In genomic region chr2:144241801-144242200, GRCh38 we compare ENCODE assay signal across 18 cellular contexts.
DNase-seq lines count a peak whose midpoint lies in the region; ATAC-seq, FAIRE-seq and TF ChIP-seq lines count a peak whose summit lies in the region.
"Had no signal": no experiment of that assay in that cellular context is flagged by ENCODE, and none has a peak within 500 bp of the region (broad histone marks: within the 10 kb centered on the region; RNA-seq: fewer than 3 reads in every experiment).

No MANE protein-coding gene starts in this region.

- H3K27ac Mint-ChIP-seq in activated naive CD8-positive, alpha-beta T cell, result peak overlapping the region; percentile 87
- H3K27ac Mint-ChIP-seq in activated naive CD8-positive, alpha-beta T cell treated with anti-CD3 and anti-CD28 coated beads for 36 hours, result no peak overlapping the region
- H3K27ac Mint-ChIP-seq: CD4-positive, alpha-beta T cell; nephron progenitor cell had no signal

- no peaks in the 10 kb centered on the region; the same call in 1 of the 2 replicates for H3K23me2 ChIP-seq in H1 (ENCODE audit: low read depth, low read length)

- no peak for FAIRE-seq in H1 (lab: Jason Lieb, UNC)
- FAIRE-seq: small intestine, urothelium cell line had no signal

- H2BK120ac ChIP-seq in H1 (replicated peaks; ENCODE audit: low read depth, low read length), result no peak overlapping the region

- H3K9me2 ChIP-seq in SU-DHL-6 (replicated peaks; ENCODE audit: insufficient read depth, low read length), result no peaks in the 10 kb centered on the region

- H3K27ac ChIP-seq in SU-DHL-6 (ENCODE audit: low read depth, low read length) (peak overlapping the region; percentile 98), H1 (ENCODE audit: low read depth, low read length) (no peak overlapping the region)

- no peak overlapping the region for H3K4me3 Mint-ChIP-seq in activated naive CD8-positive, alpha-beta T cell
- H3K4me3 Mint-ChIP-seq in activated naive CD8-positive, alpha-beta T cell treated with anti-CD3 and anti-CD28 coated beads for 36 hours, result no peak overlapping the region
- H3K4me3 Mint-ChIP-seq: CD4-positive, alpha-beta T cell; nephron progenitor cell had no signal

- POLR2A ChIA-PET in H1 (lab: Charles Lee; ENCODE audit: partially characterized antibody), result interaction anchor here (0.5 kb wide), 1 partner anchor 243 kb away, joined by 3 read pairs; no protein-coding TSS in a partner anchor

- H2BK20ac ChIP-seq in H1 (ENCODE audit: low read length), result no peak overlapping the region

- H2BK5ac ChIP-seq in H1 (ENCODE audit: low read depth, low read length), result no peak overlapping the region

- no peak for TF ChIP-seq RAD21 in H1 (IDR thresholded peaks at IDR 0.05 in 1 of 2, conservative IDR thresholded peaks at IDR 0.05 in 1 of 2; ENCODE audit: low read depth in 2 of 2, low read length in 2 of 2)

- H3K4me2 ChIP-seq in SU-DHL-6 (ENCODE audit: low read depth, low read length, poor library complexity, severe bottlenecking) (peak overlapping the region; percentile 93), H1 (ENCODE audit: insufficient read depth in 1 of 2, low read depth in 2 of 2, low read length in 2 of 2) (no peak overlapping the region)

- H4K20me1 ChIP-seq in SU-DHL-6 (ENCODE audit: low read depth, low read length), result no peaks in the 10 kb centered on the region
- H4K20me1 ChIP-seq in H1 (replicated peaks in 1 of 2; ENCODE audit: control insufficient read depth in 1 of 2, insufficient read depth in 2 of 2, low read length in 2 of 2), result no peaks in the 10 kb centered on the region

- peaks cover 42% of the 10 kb centered on the region for H3K4me1 Mint-ChIP-seq in activated naive CD8-positive, alpha-beta T cell (ENCODE audit: low read depth)
- H3K4me1 Mint-ChIP-seq in activated naive CD8-positive, alpha-beta T cell treated with anti-CD3 and anti-CD28 coated beads for 36 hours, result peaks cover 30% of the 10 kb centered on the region

- H2AK5ac ChIP-seq in H1 (ENCODE audit: low read depth, low read length), result no peak overlapping the region

- TF ChIP-seq CTCF in SU-DHL-6 (IDR thresholded peaks at IDR 0.05; ENCODE audit: insufficient read depth, low read length, poor library complexity, severe bottlenecking) (no peak), H1 (IDR thresholded peaks at IDR 0.05; ENCODE audit: control extremely low read depth in 1 of 3, insufficient read depth in 1 of 3, low read depth in 1 of 3, low read length in 3 of 3) (no peak)

- peak overlapping the region; percentile 57 for H3K9ac ChIP-seq in SU-DHL-6 (ENCODE audit: low read length)
- no peak overlapping the region for H3K9ac ChIP-seq in H1 (replicated peaks in 1 of 4; ENCODE audit: extremely low read depth in 1 of 4, low read depth in 3 of 4, low read length in 3 of 4)

- H3K14ac ChIP-seq in H1 (ENCODE audit: insufficient read length), result no peak overlapping the region

- H3K18ac ChIP-seq in H1 (ENCODE audit: extremely low read depth, low read length), result no peak overlapping the region

- H3F3A ChIP-seq in SU-DHL-6 (ENCODE audit: insufficient read depth), result peaks cover 74% of the 10 kb centered on the region

- H4K5ac ChIP-seq in H1 (ENCODE audit: insufficient read length, low read depth, low read length), result peak overlapping the region; percentile 42

- no peak for ATAC-seq in HG03097 (IDR thresholded peaks at IDR 0.05; ENCODE audit: low FRiP score, unreplicated experiment)

- no peak overlapping the region for H3K56ac ChIP-seq in H1 (replicated peaks; ENCODE audit: insufficient read length, low read depth, low read length)

- H4K8ac ChIP-seq in H1 (ENCODE audit: extremely low read depth, insufficient read depth, low read length), result no peak overlapping the region

- H3K27me3 ChIP-seq in SU-DHL-6 (ENCODE audit: low read length) (no peaks in the 10 kb centered on the region), H1 (replicated peaks in 1 of 4; ENCODE audit: control insufficient read depth in 3 of 4, extremely low read depth in 1 of 4, insufficient read depth in 3 of 4, low read length in 3 of 4) (no peaks in the 10 kb centered on the region)
- H3K27me3 ChIP-seq: dorsolateral prefrontal cortex had no signal

- no peak overlapping the region for H3K23ac ChIP-seq in H1 (ENCODE audit: insufficient read length)

- H3K9me3 ChIP-seq in SU-DHL-6 (ENCODE audit: insufficient read depth, low read length), result no peaks in the 10 kb centered on the region
- H3K9me3 ChIP-seq in H1 (ENCODE audit: insufficient read depth in 2 of 2, low read depth in 1 of 2, low read length in 1 of 2), result no peaks in the 10 kb centered on the region

- H3K9me3 Mint-ChIP-seq in activated naive CD8-positive, alpha-beta T cell (ENCODE audit: low read depth), result no peaks in the 10 kb centered on the region
- peaks cover 4% of the 10 kb centered on the region for H3K9me3 Mint-ChIP-seq in activated naive CD8-positive, alpha-beta T cell treated with anti-CD3 and anti-CD28 coated beads for 36 hours
- H3K9me3 Mint-ChIP-seq: CD4-positive, alpha-beta T cell; nephron progenitor cell had no signal

- no peaks in the 10 kb centered on the region for H3K27me3 Mint-ChIP-seq in activated naive CD8-positive, alpha-beta T cell
- H3K27me3 Mint-ChIP-seq in activated naive CD8-positive, alpha-beta T cell treated with anti-CD3 and anti-CD28 coated beads for 36 hours, result no peaks in the 10 kb centered on the region
- H3K27me3 Mint-ChIP-seq: CD4-positive, alpha-beta T cell had no signal

- no peak overlapping the region for H2BK15ac ChIP-seq in H1 (ENCODE audit: low read length)

- TF ChIP-seq POLR2A in H1 (IDR thresholded peaks at IDR 0.05; ENCODE audit: control extremely low read depth in 1 of 2, low read depth in 2 of 2, low read length in 2 of 2), result no peak

- H3K36me3 ChIP-seq in SU-DHL-6 (ENCODE audit: low read length) (no peaks in the 10 kb centered on the region), H1 (ENCODE audit: control insufficient read depth in 2 of 4, insufficient read depth in 4 of 4, low read length in 3 of 4) (no peaks in the 10 kb centered on the region)

- peaks cover 0 to 8% (median 3%) of the 10 kb centered on the region in 4 experiments; a peak in 2 of 7 replicates for H3K4me1 ChIP-seq in H1 (replicated peaks in 1 of 4; ENCODE audit: control insufficient read depth in 3 of 4, insufficient read depth in 4 of 4, low read length in 3 of 4)

- H2AFZ ChIP-seq in SU-DHL-6 (ENCODE audit: low read depth, low read length, severe bottlenecking) (peak overlapping the region; percentile 2), H1 (ENCODE audit: low read length) (no peak overlapping the region)

- H2BK12ac ChIP-seq in H1 (ENCODE audit: low read depth, low read length), result no peak overlapping the region

- WGBS in H1 (ENCODE audit: extremely low coverage in 1 of 2, insufficient coverage in 1 of 2, insufficient read length in 1 of 2, insufficient replicate concordance in 2 of 2, low coverage in 1 of 2, low lambda C conversion rate in 2 of 2, missing lambda C conversion rate in 1 of 2), 2 experiments, result 82% methylated on average over 1 of the region's 1 CpG; no CpG with 5 or more reads in 1 of the 2 experiments

- no peak overlapping the region for H4K91ac ChIP-seq in H1 (replicated peaks; ENCODE audit: insufficient read length, low read length)

- no peaks in the 10 kb centered on the region for H3K79me1 ChIP-seq in H1 (ENCODE audit: low read depth, low read length)

- H3K36me3 Mint-ChIP-seq in activated naive CD8-positive, alpha-beta T cell, result peaks cover 4% of the 10 kb centered on the region
- peaks cover 15% of the 10 kb centered on the region for H3K36me3 Mint-ChIP-seq in activated naive CD8-positive, alpha-beta T cell treated with anti-CD3 and anti-CD28 coated beads for 36 hours

- H3K4me3 ChIP-seq in SU-DHL-6 (ENCODE audit: insufficient read depth, low read length, poor library complexity, severe bottlenecking), result peak overlapping the region; percentile 30
- no peak overlapping the region for H3K4me3 ChIP-seq in H1 (ENCODE audit: extremely low read depth in 1 of 4, insufficient read depth in 2 of 4, low read depth in 3 of 4, low read length in 4 of 4)
- H3K4me3 ChIP-seq: dorsolateral prefrontal cortex had no signal

- peaks cover 34% of the 10 kb centered on the region for H3K79me2 ChIP-seq in SU-DHL-6 (ENCODE audit: insufficient read depth, low read length)
- no peaks in the 10 kb centered on the region; a peak in 1 of 4 replicates for H3K79me2 ChIP-seq in H1 (ENCODE audit: control insufficient read depth in 1 of 2, insufficient read depth in 2 of 2, low read length in 2 of 2)

- CTCF ChIA-PET in H1 (lab: Charles Lee; ENCODE audit: partially characterized antibody), result interaction anchor here (0.6 kb wide), 1 partner anchor 17 kb away, joined by 3 read pairs; no protein-coding TSS in a partner anchor

- DNase-seq in activated naive CD8-positive, alpha-beta T cell treated with anti-CD3 and anti-CD28 coated beads for 36 hours, result no peak
- DNase-seq in H1 (ENCODE audit: low read depth in 1 of 2, low spot score in 2 of 2) (no peak), NCI-H2081 (lab: John Stamatoyannopoulos, UW) (no peak), 8988T (no peak), GF-D8 (lab: John Stamatoyannopoulos, UW) (no peak)
- DNase-seq: ACHN; CD4-positive, alpha-beta T cell; DMS79; dorsolateral prefrontal cortex; NCI-H524 treated with DMSO at 0.1 percent for 48 hours; nephron progenitor cell; SHP77; small intestine; stimulated activated CD4-positive, alpha-beta T cell treated with anti-CD3 and anti-CD28 coated beads, Interleukin-4, amount 100 ng/mL, for 1 hour had no signal

- no peak overlapping the region for H3K4ac ChIP-seq in H1 (replicated peaks; ENCODE audit: insufficient read length, low read depth, low read length)

- TF ChIP-seq EP300 in H1 (IDR thresholded peaks at IDR 0.05; ENCODE audit: borderline replicate concordance in 1 of 2, low read depth in 2 of 2, low read length in 2 of 2), result no peak

TF ChIP-seq in H1, 55 proteins besides CTCF, POLR2A, EP300 and RAD21 (continues in another document):
- TF ChIP-seq GABPA (IDR thresholded peaks at IDR 0.05; ENCODE audit: borderline replicate concordance, insufficient read depth, low read length), result no peak
- TF ChIP-seq ATF3 (IDR thresholded peaks at IDR 0.05; ENCODE audit: insufficient read depth, low read depth, low read length), result no peak
- no peak for TF ChIP-seq JUND (IDR thresholded peaks at IDR 0.05; ENCODE audit: low read length)
- no peak for TF ChIP-seq SP2 (IDR thresholded peaks at IDR 0.05; ENCODE audit: low read length)
- no peak for TF ChIP-seq BRCA1 (IDR thresholded peaks at IDR 0.05; ENCODE audit: low read depth, low read length)
- no peak for TF ChIP-seq CHD2 (IDR thresholded peaks at IDR 0.05; ENCODE audit: low read length)
- no peak for TF ChIP-seq MAFK (IDR thresholded peaks at IDR 0.05; ENCODE audit: low read depth, low read length)
- TF ChIP-seq SRF (IDR thresholded peaks at IDR 0.05; ENCODE audit: low read depth, low read length), result no peak
- TF ChIP-seq RNF2 (IDR thresholded peaks at IDR 0.05; ENCODE audit: borderline replicate concordance, low read depth, low read length, missing control alignments, poor library complexity, severe bottlenecking), result no peak
- TF ChIP-seq EGR1 (IDR thresholded peaks at IDR 0.05; ENCODE audit: borderline replicate concordance, low read depth, low read length), result no peak
